2 cellular contexts compared by ENCODE assay signal in genomic region chr5:132322266-132322665, GRCh38.
TF ChIP-seq lines count a peak whose summit lies in the region.

No MANE protein-coding gene starts in this region.

TF ChIP-seq in IMR-90, 13 proteins besides CTCF, POLR2A, EP300 and RAD21:
- TF ChIP-seq MAZ (IDR thresholded peaks at IDR 0.05; ENCODE audit: borderline replicate concordance, low read depth, low read length) (no peak), RCOR1 (IDR thresholded peaks at IDR 0.05; ENCODE audit: insufficient replicate concordance, low read length) (no peak), RFX5 (IDR thresholded peaks at IDR 0.05; ENCODE audit: low read depth, low read length) (no peak), BHLHE40 (IDR thresholded peaks at IDR 0.05; ENCODE audit: low read depth, low read length) (no peak), MAFK (IDR thresholded peaks at IDR 0.05; ENCODE audit: low read depth, low read length) (no peak), SMC3 (IDR thresholded peaks at IDR 0.05; ENCODE audit: low read depth, low read length) (no peak), NFE2L2 (IDR thresholded peaks at IDR 0.05; ENCODE audit: low read depth, low read length) (no peak), MXI1 (IDR thresholded peaks at IDR 0.05; ENCODE audit: borderline replicate concordance, low read depth, low read length) (no peak), CHD1 (IDR thresholded peaks at IDR 0.05; ENCODE audit: low read depth, low read length) (no peak), FOS (IDR thresholded peaks at IDR 0.05; ENCODE audit: low read depth, low read length) (no peak), CEBPB (IDR thresholded peaks at IDR 0.05; ENCODE audit: low read depth, low read length) (no peak)
- TF ChIP-seq, protein P1, sequence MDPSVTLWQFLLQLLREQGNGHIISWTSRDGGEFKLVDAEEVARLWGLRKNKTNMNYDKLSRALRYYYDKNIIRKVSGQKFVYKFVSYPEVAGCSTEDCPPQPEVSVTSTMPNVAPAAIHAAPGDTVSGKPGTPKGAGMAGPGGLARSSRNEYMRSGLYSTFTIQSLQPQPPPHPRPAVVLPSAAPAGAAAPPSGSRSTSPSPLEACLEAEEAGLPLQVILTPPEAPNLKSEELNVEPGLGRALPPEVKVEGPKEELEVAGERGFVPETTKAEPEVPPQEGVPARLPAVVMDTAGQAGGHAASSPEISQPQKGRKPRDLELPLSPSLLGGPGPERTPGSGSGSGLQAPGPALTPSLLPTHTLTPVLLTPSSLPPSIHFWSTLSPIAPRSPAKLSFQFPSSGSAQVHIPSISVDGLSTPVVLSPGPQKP (IDR thresholded peaks at IDR 0.05; ENCODE audit: borderline replicate concordance, low read depth, low read length): no peak
- TF ChIP-seq, protein P2, sequence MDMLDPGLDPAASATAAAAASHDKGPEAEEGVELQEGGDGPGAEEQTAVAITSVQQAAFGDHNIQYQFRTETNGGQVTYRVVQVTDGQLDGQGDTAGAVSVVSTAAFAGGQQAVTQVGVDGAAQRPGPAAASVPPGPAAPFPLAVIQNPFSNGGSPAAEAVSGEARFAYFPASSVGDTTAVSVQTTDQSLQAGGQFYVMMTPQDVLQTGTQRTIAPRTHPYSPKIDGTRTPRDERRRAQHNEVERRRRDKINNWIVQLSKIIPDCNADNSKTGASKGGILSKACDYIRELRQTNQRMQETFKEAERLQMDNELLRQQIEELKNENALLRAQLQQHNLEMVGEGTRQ (IDR thresholded peaks at IDR 0.05; ENCODE audit: low read depth, low read length): no peak

TF ChIP-seq in H1, 55 proteins besides CTCF, POLR2A, EP300 and RAD21 (continues in another document):
- no peak for TF ChIP-seq EGR1 (IDR thresholded peaks at IDR 0.05; ENCODE audit: borderline replicate concordance, low read depth, low read length)
- peak; percentile 58; the same call in 1 of the 2 replicates for TF ChIP-seq SP1 (IDR thresholded peaks at IDR 0.05; ENCODE audit: low read depth, low read length)
- TF ChIP-seq RXRA (IDR thresholded peaks at IDR 0.05; ENCODE audit: insufficient read depth, low read depth, low read length): no peak
- TF ChIP-seq TAF1 (IDR thresholded peaks at IDR 0.05; ENCODE audit: low read depth, low read length): 0 out of 2 replicates have a peak, but pooled peaks have one; percentile 22
- TF ChIP-seq TCF12 (IDR thresholded peaks at IDR 0.05; ENCODE audit: low read depth, low read length): 0 out of 2 replicates have a peak, but pooled peaks have one; percentile 49
- 0 out of 2 replicates have a peak, but pooled peaks have one; percentile 43 for TF ChIP-seq TBP (IDR thresholded peaks at IDR 0.05; ENCODE audit: low read depth, low read length)
- no peak for TF ChIP-seq KDM5A (IDR thresholded peaks at IDR 0.05; ENCODE audit: low read length)
- no peak; the same call in 1 of the 2 replicates for TF ChIP-seq BACH1 (IDR thresholded peaks at IDR 0.05; ENCODE audit: low read length)
- no peak for TF ChIP-seq SAP30 (IDR thresholded peaks at IDR 0.05; ENCODE audit: insufficient read depth, insufficient replicate concordance, low read length)
- no peak for TF ChIP-seq KDM4A (IDR thresholded peaks at IDR 0.05; ENCODE audit: low read depth, low read length, severe bottlenecking)
- no peak for TF ChIP-seq POU5F1 (IDR thresholded peaks at IDR 0.05; ENCODE audit: low read depth, low read length)
- no peak for TF ChIP-seq EZH2 (IDR thresholded peaks at IDR 0.05; ENCODE audit: low read depth, low read length, severe bottlenecking)
- TF ChIP-seq NRF1 (IDR thresholded peaks at IDR 0.05; ENCODE audit: low read depth, low read length): no peak
- no peak for TF ChIP-seq JUND (IDR thresholded peaks at IDR 0.05; ENCODE audit: low read length)
- peak; percentile 52; the same call in 1 of the 2 replicates for TF ChIP-seq POLR2AphosphoS5 (IDR thresholded peaks at IDR 0.05; ENCODE audit: low read depth, low read length)
- TF ChIP-seq, protein P3, sequence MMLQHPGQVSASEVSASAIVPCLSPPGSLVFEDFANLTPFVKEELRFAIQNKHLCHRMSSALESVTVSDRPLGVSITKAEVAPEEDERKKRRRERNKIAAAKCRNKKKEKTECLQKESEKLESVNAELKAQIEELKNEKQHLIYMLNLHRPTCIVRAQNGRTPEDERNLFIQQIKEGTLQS (IDR thresholded peaks at IDR 0.05; ENCODE audit: insufficient read depth, low read depth, low read length): no peak
- no peak for TF ChIP-seq BRCA1 (IDR thresholded peaks at IDR 0.05; ENCODE audit: low read depth, low read length)
- no peak for TF ChIP-seq SIRT6 (IDR thresholded peaks at IDR 0.05; ENCODE audit: low read length)
- TF ChIP-seq HDAC2 (IDR thresholded peaks at IDR 0.05; ENCODE audit: borderline replicate concordance in 1 of 2, low read depth in 2 of 2, low read length in 2 of 2): 0 out of 4 replicates have a peak, but pooled peaks of 1 of the 2 experiments have one; percentile 55
- no peak for TF ChIP-seq CBX8 (IDR thresholded peaks at IDR 0.05; ENCODE audit: borderline replicate concordance, low read depth, low read length)
- TF ChIP-seq, protein P2 (IDR thresholded peaks at IDR 0.05; ENCODE audit: low read length): no peak
- no peak for TF ChIP-seq MAFK (IDR thresholded peaks at IDR 0.05; ENCODE audit: low read depth, low read length)
- no peak for TF ChIP-seq SIX5 (IDR thresholded peaks at IDR 0.05; ENCODE audit: low read depth, low read length)
- no peak for TF ChIP-seq SP2 (IDR thresholded peaks at IDR 0.05; ENCODE audit: low read length)
- no peak for TF ChIP-seq RFX5 (IDR thresholded peaks at IDR 0.05; ENCODE audit: borderline replicate concordance, low read depth, low read length)
- TF ChIP-seq HDAC6 (IDR thresholded peaks at IDR 0.05; ENCODE audit: low read depth, low read length): no peak
- no peak for TF ChIP-seq ZNF274 (IDR thresholded peaks at IDR 0.05; ENCODE audit: borderline replicate concordance, extremely low read depth, low read length)
- TF ChIP-seq SP4 (IDR thresholded peaks at IDR 0.05; ENCODE audit: low read length): no peak
- peak; percentile 94 for TF ChIP-seq TEAD4 (IDR thresholded peaks at IDR 0.05; ENCODE audit: low read depth, low read length)
- no peak for TF ChIP-seq CTBP2 (IDR thresholded peaks at IDR 0.05; ENCODE audit: borderline replicate concordance, insufficient read depth, insufficient read length, low read length)
- TF ChIP-seq NANOG (IDR thresholded peaks at IDR 0.05; ENCODE audit: insufficient read depth, low read depth, low read length, poor library complexity, severe bottlenecking): no peak
- peak; percentile 90; the same call in 1 of the 2 replicates for TF ChIP-seq RBBP5 (IDR thresholded peaks at IDR 0.05; ENCODE audit: borderline replicate concordance, low read depth, low read length)
- TF ChIP-seq E2F6 (IDR thresholded peaks at IDR 0.05): no peak
- TF ChIP-seq KDM1A (IDR thresholded peaks at IDR 0.05; ENCODE audit: borderline replicate concordance, low read length): no peak
- TF ChIP-seq SIN3A (conservative IDR thresholded peaks at IDR 0.05 in 1 of 2, IDR thresholded peaks at IDR 0.05 in 1 of 2; ENCODE audit: low read depth in 1 of 2, low read length in 2 of 2): no peak
- no peak for TF ChIP-seq PHF8 (conservative IDR thresholded peaks at IDR 0.05; ENCODE audit: low read depth, low read length)
- peak; percentile 82 for TF ChIP-seq ASH2L (IDR thresholded peaks at IDR 0.05; ENCODE audit: low read length)
- TF ChIP-seq CHD1 (IDR thresholded peaks at IDR 0.05; ENCODE audit: low read depth, low read length): no peak
- TF ChIP-seq CREB1 (IDR thresholded peaks at IDR 0.05): no peak
- TF ChIP-seq RNF2 (IDR thresholded peaks at IDR 0.05; ENCODE audit: borderline replicate concordance, low read depth, low read length, missing control alignments, poor library complexity, severe bottlenecking): no peak
- TF ChIP-seq SUZ12 (IDR thresholded peaks at IDR 0.05; ENCODE audit: low read length): no peak
- TF ChIP-seq, protein P4, sequence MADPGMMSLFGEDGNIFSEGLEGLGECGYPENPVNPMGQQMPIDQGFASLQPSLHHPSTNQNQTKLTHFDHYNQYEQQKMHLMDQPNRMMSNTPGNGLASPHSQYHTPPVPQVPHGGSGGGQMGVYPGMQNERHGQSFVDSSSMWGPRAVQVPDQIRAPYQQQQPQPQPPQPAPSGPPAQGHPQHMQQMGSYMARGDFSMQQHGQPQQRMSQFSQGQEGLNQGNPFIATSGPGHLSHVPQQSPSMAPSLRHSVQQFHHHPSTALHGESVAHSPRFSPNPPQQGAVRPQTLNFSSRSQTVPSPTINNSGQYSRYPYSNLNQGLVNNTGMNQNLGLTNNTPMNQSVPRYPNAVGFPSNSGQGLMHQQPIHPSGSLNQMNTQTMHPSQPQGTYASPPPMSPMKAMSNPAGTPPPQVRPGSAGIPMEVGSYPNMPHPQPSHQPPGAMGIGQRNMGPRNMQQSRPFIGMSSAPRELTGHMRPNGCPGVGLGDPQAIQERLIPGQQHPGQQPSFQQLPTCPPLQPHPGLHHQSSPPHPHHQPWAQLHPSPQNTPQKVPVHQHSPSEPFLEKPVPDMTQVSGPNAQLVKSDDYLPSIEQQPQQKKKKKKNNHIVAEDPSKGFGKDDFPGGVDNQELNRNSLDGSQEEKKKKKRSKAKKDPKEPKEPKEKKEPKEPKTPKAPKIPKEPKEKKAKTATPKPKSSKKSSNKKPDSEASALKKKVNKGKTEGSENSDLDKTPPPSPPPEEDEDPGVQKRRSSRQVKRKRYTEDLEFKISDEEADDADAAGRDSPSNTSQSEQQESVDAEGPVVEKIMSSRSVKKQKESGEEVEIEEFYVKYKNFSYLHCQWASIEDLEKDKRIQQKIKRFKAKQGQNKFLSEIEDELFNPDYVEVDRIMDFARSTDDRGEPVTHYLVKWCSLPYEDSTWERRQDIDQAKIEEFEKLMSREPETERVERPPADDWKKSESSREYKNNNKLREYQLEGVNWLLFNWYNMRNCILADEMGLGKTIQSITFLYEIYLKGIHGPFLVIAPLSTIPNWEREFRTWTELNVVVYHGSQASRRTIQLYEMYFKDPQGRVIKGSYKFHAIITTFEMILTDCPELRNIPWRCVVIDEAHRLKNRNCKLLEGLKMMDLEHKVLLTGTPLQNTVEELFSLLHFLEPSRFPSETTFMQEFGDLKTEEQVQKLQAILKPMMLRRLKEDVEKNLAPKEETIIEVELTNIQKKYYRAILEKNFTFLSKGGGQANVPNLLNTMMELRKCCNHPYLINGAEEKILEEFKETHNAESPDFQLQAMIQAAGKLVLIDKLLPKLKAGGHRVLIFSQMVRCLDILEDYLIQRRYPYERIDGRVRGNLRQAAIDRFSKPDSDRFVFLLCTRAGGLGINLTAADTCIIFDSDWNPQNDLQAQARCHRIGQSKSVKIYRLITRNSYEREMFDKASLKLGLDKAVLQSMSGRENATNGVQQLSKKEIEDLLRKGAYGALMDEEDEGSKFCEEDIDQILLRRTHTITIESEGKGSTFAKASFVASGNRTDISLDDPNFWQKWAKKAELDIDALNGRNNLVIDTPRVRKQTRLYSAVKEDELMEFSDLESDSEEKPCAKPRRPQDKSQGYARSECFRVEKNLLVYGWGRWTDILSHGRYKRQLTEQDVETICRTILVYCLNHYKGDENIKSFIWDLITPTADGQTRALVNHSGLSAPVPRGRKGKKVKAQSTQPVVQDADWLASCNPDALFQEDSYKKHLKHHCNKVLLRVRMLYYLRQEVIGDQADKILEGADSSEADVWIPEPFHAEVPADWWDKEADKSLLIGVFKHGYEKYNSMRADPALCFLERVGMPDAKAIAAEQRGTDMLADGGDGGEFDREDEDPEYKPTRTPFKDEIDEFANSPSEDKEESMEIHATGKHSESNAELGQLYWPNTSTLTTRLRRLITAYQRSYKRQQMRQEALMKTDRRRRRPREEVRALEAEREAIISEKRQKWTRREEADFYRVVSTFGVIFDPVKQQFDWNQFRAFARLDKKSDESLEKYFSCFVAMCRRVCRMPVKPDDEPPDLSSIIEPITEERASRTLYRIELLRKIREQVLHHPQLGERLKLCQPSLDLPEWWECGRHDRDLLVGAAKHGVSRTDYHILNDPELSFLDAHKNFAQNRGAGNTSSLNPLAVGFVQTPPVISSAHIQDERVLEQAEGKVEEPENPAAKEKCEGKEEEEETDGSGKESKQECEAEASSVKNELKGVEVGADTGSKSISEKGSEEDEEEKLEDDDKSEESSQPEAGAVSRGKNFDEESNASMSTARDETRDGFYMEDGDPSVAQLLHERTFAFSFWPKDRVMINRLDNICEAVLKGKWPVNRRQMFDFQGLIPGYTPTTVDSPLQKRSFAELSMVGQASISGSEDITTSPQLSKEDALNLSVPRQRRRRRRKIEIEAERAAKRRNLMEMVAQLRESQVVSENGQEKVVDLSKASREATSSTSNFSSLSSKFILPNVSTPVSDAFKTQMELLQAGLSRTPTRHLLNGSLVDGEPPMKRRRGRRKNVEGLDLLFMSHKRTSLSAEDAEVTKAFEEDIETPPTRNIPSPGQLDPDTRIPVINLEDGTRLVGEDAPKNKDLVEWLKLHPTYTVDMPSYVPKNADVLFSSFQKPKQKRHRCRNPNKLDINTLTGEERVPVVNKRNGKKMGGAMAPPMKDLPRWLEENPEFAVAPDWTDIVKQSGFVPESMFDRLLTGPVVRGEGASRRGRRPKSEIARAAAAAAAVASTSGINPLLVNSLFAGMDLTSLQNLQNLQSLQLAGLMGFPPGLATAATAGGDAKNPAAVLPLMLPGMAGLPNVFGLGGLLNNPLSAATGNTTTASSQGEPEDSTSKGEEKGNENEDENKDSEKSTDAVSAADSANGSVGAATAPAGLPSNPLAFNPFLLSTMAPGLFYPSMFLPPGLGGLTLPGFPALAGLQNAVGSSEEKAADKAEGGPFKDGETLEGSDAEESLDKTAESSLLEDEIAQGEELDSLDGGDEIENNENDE (IDR thresholded peaks at IDR 0.05; ENCODE audit: insufficient replicate concordance, low read length): no peak
- TF ChIP-seq, protein P5, sequence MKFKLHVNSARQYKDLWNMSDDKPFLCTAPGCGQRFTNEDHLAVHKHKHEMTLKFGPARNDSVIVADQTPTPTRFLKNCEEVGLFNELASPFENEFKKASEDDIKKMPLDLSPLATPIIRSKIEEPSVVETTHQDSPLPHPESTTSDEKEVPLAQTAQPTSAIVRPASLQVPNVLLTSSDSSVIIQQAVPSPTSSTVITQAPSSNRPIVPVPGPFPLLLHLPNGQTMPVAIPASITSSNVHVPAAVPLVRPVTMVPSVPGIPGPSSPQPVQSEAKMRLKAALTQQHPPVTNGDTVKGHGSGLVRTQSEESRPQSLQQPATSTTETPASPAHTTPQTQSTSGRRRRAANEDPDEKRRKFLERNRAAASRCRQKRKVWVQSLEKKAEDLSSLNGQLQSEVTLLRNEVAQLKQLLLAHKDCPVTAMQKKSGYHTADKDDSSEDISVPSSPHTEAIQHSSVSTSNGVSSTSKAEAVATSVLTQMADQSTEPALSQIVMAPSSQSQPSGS (IDR thresholded peaks at IDR 0.05; ENCODE audit: low read length): no peak
- TF ChIP-seq, protein P6, sequence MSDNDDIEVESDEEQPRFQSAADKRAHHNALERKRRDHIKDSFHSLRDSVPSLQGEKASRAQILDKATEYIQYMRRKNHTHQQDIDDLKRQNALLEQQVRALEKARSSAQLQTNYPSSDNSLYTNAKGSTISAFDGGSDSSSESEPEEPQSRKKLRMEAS (IDR thresholded peaks at IDR 0.05): no peak
- no peak for TF ChIP-seq CBX5 (IDR thresholded peaks at IDR 0.05; ENCODE audit: low read depth, low read length)
